Comparison of ENCODE assay signal across 8 cellular contexts in genomic region chr15:69148465-69148864, GRCh38.
"Had no signal": no experiment of that assay in that cellular context is flagged by ENCODE, and none has a peak within 500 bp of the region (broad histone marks: within the 10 kb centered on the region; RNA-seq: fewer than 3 reads in every experiment).

No MANE protein-coding gene starts in this region.

- DNase-seq: GDM1, GF-D8 had no signal

- H3K4me3 ChIP-seq: GM12878 had no signal

- FAIRE-seq: G401.6, GM12878, GM12891, GM12892, GM18507, GM19239 had no signal
